8 cellular contexts compared by ENCODE assay signal in genomic region chr2:191758420-191759199, GRCh38.
A peak's percentile ranks its signal among the peaks of the same experiment; 100 is the strongest.
DNase-seq lines count a peak whose midpoint lies in the region; ATAC-seq and TF ChIP-seq lines count a peak whose summit lies in the region.

No MANE protein-coding gene starts in this region.

- H3K9me3 Mint-ChIP-seq in activated T-helper 2 cell treated with anti-CD3 and anti-CD28 coated beads, Interferon-gamma antibody, Interleukin-2, Interleukin-4, amounts not matched to agents 10 μg/mL and 5 μg/mL and 100 μg/mL, durations not matched to agents 14 hours and 24 hours and 36 hours, result no peaks in the 10 kb centered on the region

- DNase-seq in GM03348 (ENCODE audit: low spot score), result peak; percentile 35
- DNase-seq in HS-27A (ENCODE audit: low read depth), result peak; percentile 23
- DNase-seq in SHP77 treated with DMSO at 0.1 percent for 48 hours (lab: John Stamatoyannopoulos, UW), result peak; percentile 64
- DNase-seq in activated T-helper 2 cell treated with anti-CD3 and anti-CD28 coated beads, Interferon-gamma antibody, Interleukin-2, Interleukin-4, amounts not matched to agents 10 μg/mL and 5 μg/mL and 100 μg/mL, durations not matched to agents 14 hours and 24 hours and 36 hours (ENCODE audit: low spot score), result peak; percentile 40
- peak in 2 of 5 donors; percentile 12 to 27 for DNase-seq in heart left ventricle
- DNase-seq in stimulated activated CD4-positive, alpha-beta T cell treated with anti-CD3 and anti-CD28 coated beads, Interleukin-1b, Interleukin-23, amount 100 ng/mL, for 1 hour (ENCODE audit: low read depth in 2 of 2), result peak; percentile 4 to 27
- no peak for DNase-seq in amniotic stem cell (lab: John Stamatoyannopoulos, UW)

- peaks cover 0 to 5% (median 0%) of the 10 kb centered on the region in 9 donors for H3K27me3 ChIP-seq in heart left ventricle

- peak; percentile 14 to 60 (median 38) for TF ChIP-seq CTCF in heart left ventricle (IDR thresholded peaks at IDR 0.05)

- H3K27me3 Mint-ChIP-seq in activated T-helper 2 cell treated with anti-CD3 and anti-CD28 coated beads, Interferon-gamma antibody, Interleukin-2, Interleukin-4, amounts not matched to agents 10 μg/mL and 5 μg/mL and 100 μg/mL, durations not matched to agents 14 hours and 24 hours and 36 hours (ENCODE audit: low read depth), result peaks cover 12% of the 10 kb centered on the region

- no peak overlapping the region for H3K27ac Mint-ChIP-seq in activated T-helper 2 cell treated with anti-CD3 and anti-CD28 coated beads, Interferon-gamma antibody, Interleukin-2, Interleukin-4, amounts not matched to agents 10 μg/mL and 5 μg/mL and 100 μg/mL, durations not matched to agents 14 hours and 24 hours and 36 hours

- no peak overlapping the region for H3K4me3 Mint-ChIP-seq in activated T-helper 2 cell treated with anti-CD3 and anti-CD28 coated beads, Interferon-gamma antibody, Interleukin-2, Interleukin-4, amounts not matched to agents 10 μg/mL and 5 μg/mL and 100 μg/mL, durations not matched to agents 14 hours and 24 hours and 36 hours (ENCODE audit: low read depth)

- WGBS in heart left ventricle, 4 donors, result 61 to 68% (median 64%) methylated on average over 13 of the region's 13 CpGs

- H3K36me3 ChIP-seq in heart left ventricle, result no peaks in the 10 kb centered on the region

- H3K9me3 ChIP-seq in heart left ventricle, result no peaks in the 10 kb centered on the region

- no peak overlapping the region for H3K27ac ChIP-seq in heart left ventricle

- no peaks in the 10 kb centered on the region for H3K4me1 ChIP-seq in heart left ventricle

- no peak for TF ChIP-seq POLR2A in heart left ventricle (IDR thresholded peaks at IDR 0.05)

- intact Hi-C loops in activated T-helper 2 cell treated with anti-CD3 and anti-CD28 coated beads, Interferon-gamma antibody, Interleukin-2, Interleukin-4, amounts not matched to agents 10 μg/mL and 5 μg/mL and 100 μg/mL, durations not matched to agents 14 hours and 24 hours and 36 hours (cut with micrococcal nuclease), result no loop called here
- intact Hi-C loops in heart left ventricle (cut with DNase I), result no loop called here

- no peak overlapping the region for H3K4me3 ChIP-seq in heart left ventricle

- peaks cover 3% of the 10 kb centered on the region for H3K4me1 Mint-ChIP-seq in activated T-helper 2 cell treated with anti-CD3 and anti-CD28 coated beads, Interferon-gamma antibody, Interleukin-2, Interleukin-4, amounts not matched to agents 10 μg/mL and 5 μg/mL and 100 μg/mL, durations not matched to agents 14 hours and 24 hours and 36 hours (ENCODE audit: low read depth)

- no peaks in the 10 kb centered on the region for H3K36me3 Mint-ChIP-seq in activated T-helper 2 cell treated with anti-CD3 and anti-CD28 coated beads, Interferon-gamma antibody, Interleukin-2, Interleukin-4, amounts not matched to agents 10 μg/mL and 5 μg/mL and 100 μg/mL, durations not matched to agents 14 hours and 24 hours and 36 hours (ENCODE audit: low read depth)

- ATAC-seq in GM21529 (IDR thresholded peaks at IDR 0.05; ENCODE audit: unreplicated experiment) (peak; percentile 100), heart left ventricle (peak in 3 of 4 donors; percentile 62 to 74 (median 62))
